20 cellular contexts compared by ENCODE assay signal in the genomic region with DNA sequence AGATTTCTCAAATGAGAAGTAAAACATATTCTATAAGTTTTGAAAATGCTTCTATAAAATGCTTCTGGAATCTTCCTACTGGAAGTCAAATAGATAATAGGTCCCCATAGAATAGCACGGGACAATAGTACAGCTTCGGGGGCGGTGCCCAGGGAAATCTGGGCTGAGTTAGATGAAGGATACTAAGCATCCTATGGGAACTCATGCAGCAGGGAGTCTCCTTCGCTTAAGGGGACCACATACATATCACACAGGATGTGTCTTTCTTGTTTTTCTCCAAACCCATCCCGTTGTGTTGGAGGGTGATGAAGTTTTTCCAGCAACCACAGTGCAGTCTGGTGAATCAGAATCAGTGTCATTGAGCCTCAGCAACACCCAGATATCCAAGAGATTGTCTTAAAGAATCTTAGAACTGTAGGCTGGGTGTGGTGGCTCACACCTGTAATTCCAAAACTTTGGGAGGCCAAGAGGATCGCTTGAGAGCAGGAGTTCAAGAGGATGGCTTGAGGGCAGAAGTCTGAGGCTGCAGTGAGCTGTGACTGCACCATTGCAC.
DNase-seq lines count a peak whose midpoint lies in the region; ATAC-seq lines count a peak whose summit lies in the region.
"Had no signal": no experiment of that assay in that cellular context is flagged by ENCODE, and none has a peak within 500 bp of the region (broad histone marks: within the 10 kb centered on the region; RNA-seq: fewer than 3 reads in every experiment).

No MANE protein-coding gene starts in this region.

- peak; percentile 30 for DNase-seq in T-helper 2 cell treated with Interferon-gamma antibody and Interleukin-4, amounts not matched to agents 5 μg/mL and 100 μg/mL, for 36 hours (ENCODE audit: low spot score)
- no peak for DNase-seq in T-helper 2 cell
- DNase-seq in T-cell, result no peak
- no peak for DNase-seq in naive thymus-derived CD8-positive, alpha-beta T cell
- DNase-seq in ACHN, result no peak
- no peak for DNase-seq in G401 (ENCODE audit: low spot score)
- DNase-seq in foreskin melanocyte, result no peak
- DNase-seq: 8988T, activated B cell treated with CpG ODN at 0.5 μM for 24 hours, DMS 273 treated with DMSO at 0.1 percent for 48 hours, GM23248, left lung, MV-4-11, NCI-H1694 treated with DMSO at 0.1 percent for 48 hours, NCI-H2227 treated with DMSO at 0.1 percent for 48 hours, PC-3, SHP77 treated with DMSO at 0.1 percent for 48 hours, transverse colon had no signal

- CTCF ChIA-PET in T-cell (lab: Charles Lee), result no interaction called here

- POLR2A ChIA-PET in T-cell (lab: Charles Lee), result no interaction called here
- POLR2A ChIA-PET in naive thymus-derived CD8-positive, alpha-beta T cell (lab: Charles Lee), result interaction anchor here (0.7 to 25.4 kb wide), 6 partner anchors 13 to 239 kb away, joined by 3 to 824 read pairs (median 12); no protein-coding TSS in a partner anchor

- peaks cover 24% of the 10 kb centered on the region for H3K36me3 Mint-ChIP-seq in T-helper 2 cell treated with Interferon-gamma antibody and Interleukin-4, amounts not matched to agents 5 μg/mL and 100 μg/mL, for 36 hours (ENCODE audit: low read depth)
- peaks cover 43% of the 10 kb centered on the region for H3K36me3 Mint-ChIP-seq in T-cell
- H3K36me3 Mint-ChIP-seq in activated T-helper 17 cell treated with anti-CD3 and anti-CD28 coated beads, Interleukin-2, amount 50 U/mL, for 72 hours (ENCODE audit: low read depth), result peaks cover 9% of the 10 kb centered on the region
- H3K36me3 Mint-ChIP-seq in naive thymus-derived CD8-positive, alpha-beta T cell, result peaks cover 14 to 30% (median 16%) of the 10 kb centered on the region in 3 donors

- no peak overlapping the region for H3K27ac Mint-ChIP-seq in T-helper 2 cell treated with Interferon-gamma antibody and Interleukin-4, amounts not matched to agents 5 μg/mL and 100 μg/mL, for 36 hours
- peak overlapping the region; percentile 96 to 97 for H3K27ac Mint-ChIP-seq in T-cell
- H3K27ac Mint-ChIP-seq in activated T-helper 17 cell treated with anti-CD3 and anti-CD28 coated beads, Interleukin-2, amount 50 U/mL, for 72 hours, result peak overlapping the region; percentile 82
- peak overlapping the region; percentile 77 to 100 (median 98) for H3K27ac Mint-ChIP-seq in naive thymus-derived CD8-positive, alpha-beta T cell
- H3K27ac Mint-ChIP-seq: activated B cell treated with CpG ODN at 0.5 μM for 24 hours; stimulated activated memory B cell treated with anti-CD40 and anti-IgM and Interleukin-4, amounts not matched to agents 10 μg/mL and 1 μg/mL and 100 μg/mL, for 72 hours had no signal

- H3K9me3 Mint-ChIP-seq in T-helper 2 cell treated with Interferon-gamma antibody and Interleukin-4, amounts not matched to agents 5 μg/mL and 100 μg/mL, for 36 hours, result peaks cover 22% of the 10 kb centered on the region
- H3K9me3 Mint-ChIP-seq in T-cell, result peaks cover 5 to 15% (median 5%) of the 10 kb centered on the region in 3 donors
- H3K9me3 Mint-ChIP-seq in activated T-helper 17 cell treated with anti-CD3 and anti-CD28 coated beads, Interleukin-2, amount 50 U/mL, for 72 hours, result peaks cover 9% of the 10 kb centered on the region
- peaks cover 0 to 15% (median 10%) of the 10 kb centered on the region in 9 donors for H3K9me3 Mint-ChIP-seq in naive thymus-derived CD8-positive, alpha-beta T cell

- no peak overlapping the region for H3K4me3 Mint-ChIP-seq in T-helper 2 cell treated with Interferon-gamma antibody and Interleukin-4, amounts not matched to agents 5 μg/mL and 100 μg/mL, for 36 hours
- H3K4me3 Mint-ChIP-seq in T-cell, result peak overlapping the region in 2 of 3 donors; percentile 47 to 58
- H3K4me3 Mint-ChIP-seq in activated T-helper 17 cell treated with anti-CD3 and anti-CD28 coated beads, Interleukin-2, amount 50 U/mL, for 72 hours, result peak overlapping the region; percentile 74
- H3K4me3 Mint-ChIP-seq in naive thymus-derived CD8-positive, alpha-beta T cell, result peak overlapping the region in 8 of 10 donors; percentile 7 to 84 (median 71)
- H3K4me3 Mint-ChIP-seq: activated B cell treated with CpG ODN at 0.5 μM for 24 hours; stimulated activated memory B cell treated with anti-CD40 and anti-IgM and Interleukin-4, amounts not matched to agents 10 μg/mL and 1 μg/mL and 100 μg/mL, for 72 hours had no signal

- peak in 2 of 4 experiments; percentile 12 to 14 for ATAC-seq in T-cell (replicated peaks in 1 of 4)
- ATAC-seq in activated T-helper 17 cell treated with anti-CD3 and anti-CD28 coated beads, Interleukin-2, amount 50 U/mL, for 72 hours (replicated peaks), result peak; percentile 94
- peak; percentile 10 to 35 for ATAC-seq in naive thymus-derived CD8-positive, alpha-beta T cell
- ATAC-seq: left lung; stimulated activated memory B cell treated with anti-CD40 and anti-IgM and Interleukin-4, amounts not matched to agents 10 μg/mL and 1 μg/mL and 100 μg/mL, for 72 hours had no signal

- no peaks in the 10 kb centered on the region for H3K27me3 Mint-ChIP-seq in T-helper 2 cell treated with Interferon-gamma antibody and Interleukin-4, amounts not matched to agents 5 μg/mL and 100 μg/mL, for 36 hours (ENCODE audit: low read depth)
- no peaks in the 10 kb centered on the region for H3K27me3 Mint-ChIP-seq in T-cell
- no peaks in the 10 kb centered on the region for H3K27me3 Mint-ChIP-seq in activated T-helper 17 cell treated with anti-CD3 and anti-CD28 coated beads, Interleukin-2, amount 50 U/mL, for 72 hours
- no peaks in the 10 kb centered on the region for H3K27me3 Mint-ChIP-seq in naive thymus-derived CD8-positive, alpha-beta T cell
- H3K27me3 Mint-ChIP-seq: activated B cell treated with CpG ODN at 0.5 μM for 24 hours; stimulated activated memory B cell treated with anti-CD40 and anti-IgM and Interleukin-4, amounts not matched to agents 10 μg/mL and 1 μg/mL and 100 μg/mL, for 72 hours had no signal

- H3K4me1 Mint-ChIP-seq in T-helper 2 cell treated with Interferon-gamma antibody and Interleukin-4, amounts not matched to agents 5 μg/mL and 100 μg/mL, for 36 hours (ENCODE audit: low read depth), result peaks cover 34% of the 10 kb centered on the region
- H3K4me1 Mint-ChIP-seq in T-cell, result peaks cover 82 to 84% (median 83%) of the 10 kb centered on the region in 3 donors
- peaks cover 46% of the 10 kb centered on the region for H3K4me1 Mint-ChIP-seq in activated T-helper 17 cell treated with anti-CD3 and anti-CD28 coated beads, Interleukin-2, amount 50 U/mL, for 72 hours
- peaks cover 34 to 83% (median 78%) of the 10 kb centered on the region in 4 donors for H3K4me1 Mint-ChIP-seq in naive thymus-derived CD8-positive, alpha-beta T cell

- in situ Hi-C loops in ACHN (cut with HindIII; ENCODE audit: low pct_ligation_motif_present, low pct_unique_long_range_greater_than_20kb, low sequenced_read_pairs) (no loop called here), G401 (cut with HindIII; ENCODE audit: low sequenced_read_pairs) (no loop called here)
